Comparison of ENCODE assay signal across 26 cellular contexts in the genomic region with DNA sequence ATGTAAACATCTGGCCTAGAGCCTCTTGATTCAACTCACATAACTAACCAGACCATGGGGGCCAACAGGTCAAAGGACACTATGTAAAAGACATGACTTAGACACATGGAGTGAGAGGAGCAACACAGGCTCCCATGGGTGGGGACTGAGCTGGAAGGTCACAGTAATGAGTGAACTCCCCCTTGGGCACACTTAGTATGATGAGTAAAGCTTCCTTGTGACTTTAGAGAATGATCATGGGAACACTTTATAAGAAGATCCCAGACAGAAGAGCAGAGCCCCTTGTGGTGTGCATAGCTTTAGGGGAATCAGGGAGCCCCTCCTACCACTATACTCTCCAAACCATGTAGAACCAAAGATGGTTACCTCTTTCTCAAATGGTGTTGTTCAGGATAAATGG. TPM values are rescaled to one million over a fixed set of nuclear protein-coding genes. Genes with fewer than 3 reads are reported as not detected.
"Had no signal": no experiment of that assay in that cellular context is flagged by ENCODE, and none has a peak within 500 bp of the region (broad histone marks: within the 10 kb centered on the region; RNA-seq: fewer than 3 reads in every experiment).

No MANE protein-coding gene starts in this region.

- H3K27me3 Mint-ChIP-seq: activated naive CD8-positive, alpha-beta T cell treated with anti-CD3 and anti-CD28 coated beads, Interleukin-2, amount 50 U/mL, for 24 hours; activated T-cell treated with anti-CD3 and anti-CD28 coated beads, Interleukin-2, amount 50 U/mL, for 24 hours had no signal

- H3K27ac ChIP-seq: ascending aorta, body of pancreas had no signal

- H3K27me3 ChIP-seq: ascending aorta, body of pancreas had no signal

- H3K9me3 ChIP-seq: ascending aorta, body of pancreas had no signal

- H3K4me1 ChIP-seq: ascending aorta had no signal

- H3K9me3 Mint-ChIP-seq: activated naive CD4-positive, alpha-beta T cell treated with anti-CD3 and anti-CD28 coated beads, Interleukin-2, amount 50 U/mL, for 72 hours; activated naive CD8-positive, alpha-beta T cell treated with anti-CD3 and anti-CD28 coated beads, Interleukin-2, amount 50 U/mL, for 24 hours; activated T-cell treated with anti-CD3 and anti-CD28 coated beads, Interleukin-2, amount 50 U/mL, for 24 hours; activated T-helper 1 cell treated with anti-CD3 and anti-CD28 coated beads, Interleukin-12 subunit alpha, Interleukin-12 subunit beta, Interleukin-2, Interleukin-4 antibody, amounts not matched to agents 30 ng/mL and 10 ng/mL and 1 ng/mL, durations not matched to agents 14 hours and 24 hours and 36 hours; T-helper 1 cell treated with Interleukin-12 subunit alpha and Interleukin-12 subunit beta and Interleukin-4 antibody, amounts not matched to agents 30 μg/mL and 1 μg/mL, for 36 hours had no signal

- H3K4me3 Mint-ChIP-seq: activated CD8-positive, alpha-beta T cell treated with anti-CD3 and anti-CD28 coated beads, Interleukin-2, amount 10 ng/mL, durations not matched to agents 7 days and 5 days; activated naive CD8-positive, alpha-beta T cell treated with anti-CD3 and anti-CD28 coated beads, Interleukin-2, amount 50 U/mL, for 24 hours; activated T-cell treated with anti-CD3 and anti-CD28 coated beads, Interleukin-2, amount 50 U/mL, for 24 hours; activated T-helper 1 cell treated with anti-CD3 and anti-CD28 coated beads, Interleukin-12 subunit alpha, Interleukin-12 subunit beta, Interleukin-2, Interleukin-4 antibody, amounts not matched to agents 30 ng/mL and 10 ng/mL and 1 ng/mL, durations not matched to agents 14 hours and 24 hours and 36 hours; T-helper 1 cell treated with Interleukin-12 subunit alpha and Interleukin-12 subunit beta and Interleukin-4 antibody, amounts not matched to agents 30 μg/mL and 1 μg/mL, for 36 hours had no signal

- H3K4me3 ChIP-seq: ascending aorta, body of pancreas had no signal

- H3K27ac Mint-ChIP-seq: activated CD8-positive, alpha-beta T cell treated with anti-CD3 and anti-CD28 coated beads, Interleukin-2, amount 10 ng/mL, durations not matched to agents 7 days and 5 days; activated naive CD8-positive, alpha-beta T cell treated with anti-CD3 and anti-CD28 coated beads, Interleukin-2, amount 50 U/mL, for 24 hours; activated T-cell treated with anti-CD3 and anti-CD28 coated beads, Interleukin-2, amount 50 U/mL, for 24 hours; activated T-helper 1 cell treated with anti-CD3 and anti-CD28 coated beads, Interleukin-12 subunit alpha, Interleukin-12 subunit beta, Interleukin-2, Interleukin-4 antibody, amounts not matched to agents 30 ng/mL and 10 ng/mL and 1 ng/mL, durations not matched to agents 14 hours and 24 hours and 36 hours; T-helper 1 cell treated with Interleukin-12 subunit alpha and Interleukin-12 subunit beta and Interleukin-4 antibody, amounts not matched to agents 30 μg/mL and 1 μg/mL, for 36 hours had no signal

- H3K36me3 ChIP-seq: ascending aorta had no signal

- ATAC-seq: activated CD8-positive, alpha-beta T cell treated with anti-CD3 and anti-CD28 coated beads, Interleukin-2, amount 10 ng/mL, durations not matched to agents 7 days and 5 days; activated naive CD4-positive, alpha-beta T cell treated with anti-CD3 and anti-CD28 coated beads, Interleukin-2, amount 50 U/mL, for 72 hours; activated naive CD8-positive, alpha-beta T cell treated with anti-CD3 and anti-CD28 coated beads, Interleukin-2, amount 50 U/mL, for 24 hours; body of pancreas; Right ventricle myocardium inferior; SK-N-SH treated with all-trans-retinoic acid at 6 μM for 48 hours had no signal

- DNase-seq: activated CD4-positive, alpha-beta T cell treated with anti-CD3 and anti-CD28 coated beads for 48 hours; activated CD4-positive, alpha-beta T cell treated with anti-CD3 and anti-CD28 coated beads, Interleukin-2, amount 50 U/mL, for 4 hours; activated CD4-positive, CD25-positive, alpha-beta regulatory T cell treated with anti-CD3 and anti-CD28 coated beads, Interleukin-2, amount 50 U/mL, for 72 hours; activated CD8-positive, alpha-beta T cell treated with anti-CD3 and anti-CD28 coated beads, Interleukin-2, amount 10 ng/mL, durations not matched to agents 7 days and 5 days; activated effector memory CD4-positive, alpha-beta T cell treated with Interleukin-2 at 50 U/mL for 16 hours; activated naive CD4-positive, alpha-beta T cell treated with Interleukin-2 at 50 U/mL for 16 hours; activated naive CD8-positive, alpha-beta T cell treated with anti-CD3 and anti-CD28 coated beads, Interleukin-2, amount 50 U/mL, for 24 hours; activated T-cell treated with anti-CD3 and anti-CD28 coated beads, Interleukin-2, amount 50 U/mL, for 24 hours; amniotic stem cell; body of pancreas; central memory CD4-positive, alpha-beta T cell; NCI-H1417 treated with DMSO at 0.1 percent for 48 hours; NCI-H1694; NCI-H2029 treated with DMSO at 0.1 percent for 48 hours; NCI-H446; NCI-H524 had no signal

RNA-seq across cellular contexts. Expression of a gene that starts 10.2 kb away (rescaled TPM):
- total RNA-seq: ascending aorta, body of pancreas, chondrocyte, LHCN-M2, M059J, Right ventricle myocardium inferior, RPMI7951 had no signal
